1 cellular context compared by ENCODE assay signal in genomic region chr3:9899289-9899791, GRCh38.
TF ChIP-seq lines count a peak whose summit lies in the region.

No MANE protein-coding gene starts in this region.

TF ChIP-seq in HEK293, 187 proteins besides CTCF, POLR2A, EP300 and RAD21 (continued from another document):
- TF ChIP-seq ZNF707 (tag by site-specific recombination; IDR thresholded peaks at IDR 0.05), result no peak
- no peak for TF ChIP-seq ZEB2 (tag by site-specific recombination; IDR thresholded peaks at IDR 0.05)
